Comparison of ENCODE assay signal across 20 cellular contexts in the genomic region with DNA sequence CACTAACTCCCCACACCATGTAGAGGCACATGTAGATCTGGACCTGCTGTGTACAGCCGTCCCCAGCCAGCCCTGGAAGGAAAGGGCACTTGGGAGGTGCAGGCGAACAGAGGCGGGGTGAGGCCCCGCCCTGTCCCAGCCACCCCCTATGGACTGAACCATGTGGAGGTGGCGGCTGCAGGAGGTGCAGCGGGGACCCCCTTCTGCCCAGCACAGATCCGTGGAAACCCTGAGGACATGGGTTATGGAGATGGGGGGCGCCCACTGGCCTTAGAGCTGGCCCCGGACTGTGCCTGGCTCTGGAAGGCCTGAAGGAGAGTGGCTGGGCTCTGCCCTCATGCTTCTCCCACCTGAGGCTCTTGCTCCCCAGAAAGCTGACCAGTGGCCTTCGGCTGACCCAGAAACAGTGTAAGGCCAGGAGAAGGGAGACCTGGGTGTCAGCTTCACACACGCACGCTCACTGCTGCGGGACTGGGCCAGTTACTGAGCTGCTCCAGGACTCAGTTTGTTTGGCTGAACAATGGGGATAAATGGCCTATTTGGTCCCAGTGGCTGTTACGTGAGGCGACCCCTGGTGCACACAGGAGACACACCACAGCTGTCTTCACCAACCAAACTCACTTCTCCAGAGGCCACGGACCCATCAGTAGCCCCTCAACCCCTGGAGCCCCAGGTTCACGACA.
"Had no signal": no experiment of that assay in that cellular context is flagged by ENCODE, and none has a peak within 500 bp of the region (broad histone marks: within the 10 kb centered on the region; RNA-seq: fewer than 3 reads in every experiment).

No MANE protein-coding gene starts in this region.

- H3K4me1 ChIP-seq: left ventricle myocardium inferior, spleen, upper lobe of right lung had no signal

- ATAC-seq: right cardiac atrium, upper lobe of right lung had no signal

- FAIRE-seq: endometrium, frontal cortex, islet of Langerhans had no signal

- H3K4me3 ChIP-seq: left ventricle myocardium inferior, lung, spleen, upper lobe of right lung had no signal

- H3K36me3 ChIP-seq: upper lobe of right lung had no signal

- H3K27me3 ChIP-seq: spleen, upper lobe of right lung had no signal

- H3K9me3 Mint-ChIP-seq: activated CD4-positive, alpha-beta memory T cell treated with anti-CD3 and anti-CD28 coated beads, Interleukin-2, amount 10 ng/mL, durations not matched to agents 7 days and 5 days; activated CD4-positive, alpha-beta T cell treated with anti-CD3 and anti-CD28 coated beads, Interleukin-2, amount 10 ng/mL, durations not matched to agents 7 days and 5 days; activated T-cell treated with anti-CD3 and anti-CD28 coated beads, Interleukin-2, amount 50 U/mL, for 24 hours; dendritic cell treated with granulocyte-macrophage colony-stimulating factor and Interleukin-4, amounts not matched to agents 40 ng/mL and 50 ng/mL, for 4 days; T-helper 1 cell treated with Interleukin-12 subunit alpha and Interleukin-12 subunit beta and Interleukin-4 antibody, amounts not matched to agents 30 μg/mL and 1 μg/mL, for 36 hours had no signal

- H3K27ac ChIP-seq: left ventricle myocardium inferior, spleen, upper lobe of right lung had no signal

- H3K9me3 ChIP-seq: left ventricle myocardium inferior, spleen, upper lobe of right lung had no signal

- H3K27ac Mint-ChIP-seq: activated CD4-positive, alpha-beta memory T cell treated with anti-CD3 and anti-CD28 coated beads, Interleukin-2, amount 10 ng/mL, durations not matched to agents 7 days and 5 days; activated CD4-positive, alpha-beta T cell treated with anti-CD3 and anti-CD28 coated beads, Interleukin-2, amount 10 ng/mL, durations not matched to agents 7 days and 5 days; activated T-cell treated with anti-CD3 and anti-CD28 coated beads, Interleukin-2, amount 50 U/mL, for 24 hours; dendritic cell treated with granulocyte-macrophage colony-stimulating factor and Interleukin-4, amounts not matched to agents 40 ng/mL and 50 ng/mL, for 4 days; T-helper 1 cell treated with Interleukin-12 subunit alpha and Interleukin-12 subunit beta and Interleukin-4 antibody, amounts not matched to agents 30 μg/mL and 1 μg/mL, for 36 hours had no signal

- H3K4me3 Mint-ChIP-seq: activated CD4-positive, alpha-beta memory T cell treated with anti-CD3 and anti-CD28 coated beads, Interleukin-2, amount 10 ng/mL, durations not matched to agents 7 days and 5 days; activated CD4-positive, alpha-beta T cell treated with anti-CD3 and anti-CD28 coated beads, Interleukin-2, amount 10 ng/mL, durations not matched to agents 7 days and 5 days; activated T-cell treated with anti-CD3 and anti-CD28 coated beads, Interleukin-2, amount 50 U/mL, for 24 hours; dendritic cell treated with granulocyte-macrophage colony-stimulating factor and Interleukin-4, amounts not matched to agents 40 ng/mL and 50 ng/mL, for 4 days; T-helper 1 cell treated with Interleukin-12 subunit alpha and Interleukin-12 subunit beta and Interleukin-4 antibody, amounts not matched to agents 30 μg/mL and 1 μg/mL, for 36 hours had no signal

- H3K4me1 Mint-ChIP-seq: activated CD4-positive, alpha-beta memory T cell treated with anti-CD3 and anti-CD28 coated beads, Interleukin-2, amount 10 ng/mL, durations not matched to agents 7 days and 5 days; activated CD4-positive, alpha-beta T cell treated with anti-CD3 and anti-CD28 coated beads, Interleukin-2, amount 10 ng/mL, durations not matched to agents 7 days and 5 days had no signal

- H3K27me3 Mint-ChIP-seq: activated CD4-positive, alpha-beta memory T cell treated with anti-CD3 and anti-CD28 coated beads, Interleukin-2, amount 10 ng/mL, durations not matched to agents 7 days and 5 days; activated CD4-positive, alpha-beta T cell treated with anti-CD3 and anti-CD28 coated beads, Interleukin-2, amount 10 ng/mL, durations not matched to agents 7 days and 5 days; activated T-cell treated with anti-CD3 and anti-CD28 coated beads, Interleukin-2, amount 50 U/mL, for 24 hours had no signal

- DNase-seq: activated CD4-positive, alpha-beta memory T cell treated with anti-CD3 and anti-CD28 coated beads, Interleukin-2, amount 10 ng/mL, durations not matched to agents 7 days and 5 days; activated CD4-positive, alpha-beta T cell treated with anti-CD3 and anti-CD28 coated beads for 1 hour; activated CD4-positive, alpha-beta T cell treated with anti-CD3 and anti-CD28 coated beads, Interleukin-2, amount 10 ng/mL, durations not matched to agents 7 days and 5 days; activated CD8-positive, alpha-beta memory T cell treated with anti-CD3 and anti-CD28 coated beads, Interleukin-2, amount 50 U/mL, for 48 hours; activated gamma-delta T cell treated with Interleukin-2 at 50 U/mL for 16 hours; activated naive CD4-positive, alpha-beta T cell treated with anti-CD3 and anti-CD28 coated beads, Interleukin-2, amount 50 U/mL, for 16 hours; activated T-cell treated with anti-CD3 and anti-CD28 coated beads, Interleukin-2, amount 50 U/mL, for 24 hours; central memory CD4-positive, alpha-beta T cell; left ventricle myocardium inferior; spleen; stimulated activated CD4-positive, alpha-beta T cell treated with anti-CD3 and anti-CD28 coated beads, Interleukin-2, amount 100 ng/mL, for 48 hours; stimulated activated naive CD4-positive, alpha-beta T cell treated with Interleukin-2 at 50 U/mL for 16 hours; upper lobe of right lung had no signal
